ENCODE assay signal across 2 cellular contexts in genomic region chr4:185665655-185666054, GRCh38.
TF ChIP-seq lines count a peak whose summit lies in the region.

No MANE protein-coding gene starts in this region.

TF ChIP-seq in K562, 482 proteins besides CTCF, POLR2A, EP300 and RAD21:
- TF ChIP-seq TEAD2 (tag; IDR thresholded peaks at IDR 0.05) (no peak), ZNF263 (CRISPR knock-in tag; IDR thresholded peaks at IDR 0.05; ENCODE audit: borderline replicate concordance) (peak; percentile 59)

TF ChIP-seq in HepG2, 621 proteins besides CTCF, POLR2A, EP300 and RAD21:
- peak; percentile 88 for TF ChIP-seq ZNF263 (CRISPR knock-in tag; IDR thresholded peaks at IDR 0.05)
- TF ChIP-seq MLXIP (CRISPR knock-in tag; IDR thresholded peaks at IDR 0.05; ENCODE audit: borderline replicate concordance), result no peak
TF ChIP-seq in HepG2: peak in this region for 1.
